In genomic region chr3:127590593-127591477, GRCh38 we compare ENCODE assay signal across 8 cellular contexts. TPM values are rescaled to one million over a fixed set of nuclear protein-coding genes. Genes with fewer than 3 reads are reported as not detected.
DNase-seq lines count a peak whose midpoint lies in the region; ATAC-seq and TF ChIP-seq lines count a peak whose summit lies in the region.

Gene TPRA1, minus strand, starts transcription at chr3:127590733. Its CDS starts 10,587 bp downstream, at chr3:127580146.

- H3K4me1 Mint-ChIP-seq in GM23338: peaks cover 23% of the 10 kb centered on the region
- H3K4me1 Mint-ChIP-seq in activated T-helper 17 cell treated with anti-CD3 and anti-CD28 coated beads, Interleukin-2, amount 50 U/mL, for 72 hours: peaks cover 9% of the 10 kb centered on the region
- H3K4me1 Mint-ChIP-seq in naive thymus-derived CD8-positive, alpha-beta T cell: peaks cover 21 to 47% (median 37%) of the 10 kb centered on the region in 4 donors

- H3K27me3 Mint-ChIP-seq in GM23338 (ENCODE audit: insufficient read depth, low read depth, poor library complexity): peaks cover 21% of the 10 kb centered on the region
- no peaks in the 10 kb centered on the region for H3K27me3 Mint-ChIP-seq in activated T-helper 17 cell treated with anti-CD3 and anti-CD28 coated beads, Interleukin-2, amount 50 U/mL, for 72 hours
- no peaks in the 10 kb centered on the region for H3K27me3 Mint-ChIP-seq in naive thymus-derived CD8-positive, alpha-beta T cell

- TF ChIP-seq CTCF in GM23338 (conservative IDR thresholded peaks at IDR 0.05; ENCODE audit: low read depth in 2 of 2) (peak in 1 of 2 experiments; percentile 20; a peak in 1 of 4 replicates), RWPE1 (conservative IDR thresholded peaks at IDR 0.05; ENCODE audit: low read depth) (peak; percentile 55), fibroblast of mammary gland (conservative IDR thresholded peaks at IDR 0.05; ENCODE audit: control insufficient read depth, insufficient read depth, low read depth, low read length) (no peak)

- no peaks in the 10 kb centered on the region for H3K9me3 Mint-ChIP-seq in GM23338
- no peaks in the 10 kb centered on the region for H3K9me3 Mint-ChIP-seq in activated T-helper 17 cell treated with anti-CD3 and anti-CD28 coated beads, Interleukin-2, amount 50 U/mL, for 72 hours
- H3K9me3 Mint-ChIP-seq in naive thymus-derived CD8-positive, alpha-beta T cell: no peaks in the 10 kb centered on the region

- POLR2A ChIA-PET in RWPE1 (lab: Yijun Ruan, JAX; ENCODE audit: low non-redundant PET): interaction anchor here (0.6 to 0.7 kb wide), 4 partner anchors 9 to 82 kb away, joined by 3 to 7 read pairs (median 4); no protein-coding TSS in a partner anchor
- POLR2A ChIA-PET in naive thymus-derived CD8-positive, alpha-beta T cell (lab: Charles Lee): interaction anchor here (0.7 to 4.1 kb wide), 10 partner anchors 8 to 1689 kb away, joined by 3 to 16 read pairs (median 4); partner anchors contain the start of genes ABTB1, MCM2 and SEC61A1

- H3K4me3 Mint-ChIP-seq in GM23338: peak within 1 kb of the TSS; percentile 85
- H3K4me3 Mint-ChIP-seq in activated T-helper 17 cell treated with anti-CD3 and anti-CD28 coated beads, Interleukin-2, amount 50 U/mL, for 72 hours: peak within 1 kb of the TSS; percentile 95
- H3K4me3 Mint-ChIP-seq in naive thymus-derived CD8-positive, alpha-beta T cell: peak within 1 kb of the TSS; percentile 94 to 100 (median 97)

- peaks cover 13% of the 10 kb centered on the region for H3K4me1 ChIP-seq in GM23338 (ENCODE audit: insufficient read depth)

- H3K27ac Mint-ChIP-seq in GM23338: peak within 1 kb of the TSS; percentile 92
- H3K27ac Mint-ChIP-seq in activated T-helper 17 cell treated with anti-CD3 and anti-CD28 coated beads, Interleukin-2, amount 50 U/mL, for 72 hours: peak within 1 kb of the TSS; percentile 86
- peak within 1 kb of the TSS; percentile 94 to 99 (median 98) for H3K27ac Mint-ChIP-seq in naive thymus-derived CD8-positive, alpha-beta T cell

- peak within 1 kb of the TSS; percentile 80 for H3K4me3 ChIP-seq in GM23338
- peak within 1 kb of the TSS; percentile 79 for H3K4me3 ChIP-seq in fibroblast of mammary gland (ENCODE audit: control insufficient read depth, low read depth, low read length)

- peaks cover 4% of the 10 kb centered on the region; the same call in 1 of the 2 replicates for H4K20me1 ChIP-seq in GM23338 (replicated peaks; ENCODE audit: insufficient read depth)

- H3K36me3 ChIP-seq in GM23338 (ENCODE audit: insufficient read depth): no peaks in the 10 kb centered on the region

- peaks cover 8% of the 10 kb centered on the region for H3F3A ChIP-seq in GM23338 (replicated peaks; ENCODE audit: low read depth)

- H3K9me2 ChIP-seq in GM23338 (ENCODE audit: insufficient read depth): no peaks in the 10 kb centered on the region

- H3K27ac ChIP-seq in GM23338 (ENCODE audit: low read depth) (peak within 1 kb of the TSS; percentile 95), RWPE1 (peak within 1 kb of the TSS; percentile 97)

- H3K36me3 Mint-ChIP-seq in GM23338 (ENCODE audit: low read depth): peaks cover 3% of the 10 kb centered on the region; the same call in 1 of the 3 replicates
- no peaks in the 10 kb centered on the region for H3K36me3 Mint-ChIP-seq in activated T-helper 17 cell treated with anti-CD3 and anti-CD28 coated beads, Interleukin-2, amount 50 U/mL, for 72 hours (ENCODE audit: low read depth)
- H3K36me3 Mint-ChIP-seq in naive thymus-derived CD8-positive, alpha-beta T cell: no peaks in the 10 kb centered on the region

- CTCF ChIA-PET in RWPE1 (lab: Yijun Ruan, JAX): interaction anchor here (0.6 to 4.6 kb wide), 3 partner anchors 15 to 388 kb away, joined by 3 to 28 read pairs (median 4); no protein-coding TSS in a partner anchor

- ATAC-seq in GM23338: peak; percentile 83
- ATAC-seq in activated T-helper 17 cell treated with anti-CD3 and anti-CD28 coated beads, Interleukin-2, amount 50 U/mL, for 72 hours (replicated peaks): peak; percentile 91
- ATAC-seq in naive thymus-derived CD8-positive, alpha-beta T cell: peak; percentile 87 to 88

- peak within 1 kb of the TSS; percentile 90; the same call in 1 of the 2 replicates for H2AFZ ChIP-seq in GM23338

- peak within 1 kb of the TSS; percentile 89 for H3K4me2 ChIP-seq in GM23338

- peaks cover 5% of the 10 kb centered on the region; the same call in 1 of the 2 replicates for H3K27me3 ChIP-seq in GM23338 (ENCODE audit: insufficient read depth)

- DNase-seq in ELF-1 (ENCODE audit: low read depth, low spot score): peak; percentile 99
- peak; percentile 98 for DNase-seq in GM23338 (ENCODE audit: low spot score)
- peak; percentile 98 for DNase-seq in LHCN-M2 (ENCODE audit: low read depth)
- DNase-seq in RWPE1 (ENCODE audit: low spot score): peak; percentile 97
- DNase-seq in fibroblast of mammary gland (ENCODE audit: low read depth): peak; percentile 97
- peak; percentile 55 to 92 (median 78) for DNase-seq in naive thymus-derived CD8-positive, alpha-beta T cell
- DNase-seq in stimulated activated naive CD4-positive, alpha-beta T cell (lab: John Stamatoyannopoulos, UW): peak; percentile 65 to 90 (median 82)

- peaks cover 21% of the 10 kb centered on the region for H3K79me2 ChIP-seq in GM23338 (replicated peaks; ENCODE audit: insufficient read depth)

TF ChIP-seq in GM23338, 12 proteins besides CTCF, POLR2A, EP300 and RAD21:
- TF ChIP-seq STAT1 (IDR thresholded peaks at IDR 0.05; ENCODE audit: unreplicated experiment) (no peak), ZNF114 (CRISPR knock-in tag; IDR thresholded peaks at IDR 0.05) (no peak), JUNB (IDR thresholded peaks at IDR 0.05; ENCODE audit: unreplicated experiment) (peak; percentile 87), ETS1 (IDR thresholded peaks at IDR 0.05) (0 out of 2 replicates have a peak, but pooled peaks have one; percentile 21), CREB1 (CRISPR knock-in tag; IDR thresholded peaks at IDR 0.05; ENCODE audit: low read depth) (0 out of 2 replicates have a peak, but pooled peaks have one; percentile 32)

RNA-seq across cellular contexts. Expression of gene TPRA1, which starts in this region (rescaled TPM):
- total RNA-seq in GM23338 (2014; rRNA removed; shearing (Covaris generic)): 24.1 and 30.4 TPM in 2 replicates
- polyA plus RNA-seq in GM23338 (2016; fragmentation: Nextera tagmentation; extraction: Ambion mirVana): 16.7 and 19.4 TPM in 2 replicates
- total RNA-seq in LHCN-M2 (2014; rRNA removed): 55.1 and 67.6 TPM in 2 replicates
- 45.6 TPM for polyA plus RNA-seq in LHCN-M2 (2012)
- total RNA-seq in activated T-helper 17 cell treated with anti-CD3 and anti-CD28 coated beads, Interleukin-2, amount 50 U/mL, for 72 hours: 10 to 100 TPM; 23.1 to 32.5 TPM
- 10 to 100 TPM; 30.2 to 34.7 TPM for total RNA-seq in naive thymus-derived CD8-positive, alpha-beta T cell
- 10 to 100 TPM; 14.8 to 27.6 (median 15.3) TPM for polyA plus RNA-seq in naive thymus-derived CD8-positive, alpha-beta T cell

Comparison
In these comparisons a context has a peak if more than half of its experiments do, and no peak if none do; other contexts are left out.
1. Peak in every context shown above with its lines: DNase-seq, ATAC-seq, H3K4me3 ChIP-seq and H3K27ac ChIP-seq.